ENCODE assay signal across 1 cellular context in genomic region chr4:101285985-101286384, GRCh38.
TF ChIP-seq lines count a peak whose summit lies in the region.

No MANE protein-coding gene starts in this region.

TF ChIP-seq in GM23338, 12 proteins besides CTCF, POLR2A, EP300 and RAD21 (continued from another document):
- TF ChIP-seq, protein P1, sequence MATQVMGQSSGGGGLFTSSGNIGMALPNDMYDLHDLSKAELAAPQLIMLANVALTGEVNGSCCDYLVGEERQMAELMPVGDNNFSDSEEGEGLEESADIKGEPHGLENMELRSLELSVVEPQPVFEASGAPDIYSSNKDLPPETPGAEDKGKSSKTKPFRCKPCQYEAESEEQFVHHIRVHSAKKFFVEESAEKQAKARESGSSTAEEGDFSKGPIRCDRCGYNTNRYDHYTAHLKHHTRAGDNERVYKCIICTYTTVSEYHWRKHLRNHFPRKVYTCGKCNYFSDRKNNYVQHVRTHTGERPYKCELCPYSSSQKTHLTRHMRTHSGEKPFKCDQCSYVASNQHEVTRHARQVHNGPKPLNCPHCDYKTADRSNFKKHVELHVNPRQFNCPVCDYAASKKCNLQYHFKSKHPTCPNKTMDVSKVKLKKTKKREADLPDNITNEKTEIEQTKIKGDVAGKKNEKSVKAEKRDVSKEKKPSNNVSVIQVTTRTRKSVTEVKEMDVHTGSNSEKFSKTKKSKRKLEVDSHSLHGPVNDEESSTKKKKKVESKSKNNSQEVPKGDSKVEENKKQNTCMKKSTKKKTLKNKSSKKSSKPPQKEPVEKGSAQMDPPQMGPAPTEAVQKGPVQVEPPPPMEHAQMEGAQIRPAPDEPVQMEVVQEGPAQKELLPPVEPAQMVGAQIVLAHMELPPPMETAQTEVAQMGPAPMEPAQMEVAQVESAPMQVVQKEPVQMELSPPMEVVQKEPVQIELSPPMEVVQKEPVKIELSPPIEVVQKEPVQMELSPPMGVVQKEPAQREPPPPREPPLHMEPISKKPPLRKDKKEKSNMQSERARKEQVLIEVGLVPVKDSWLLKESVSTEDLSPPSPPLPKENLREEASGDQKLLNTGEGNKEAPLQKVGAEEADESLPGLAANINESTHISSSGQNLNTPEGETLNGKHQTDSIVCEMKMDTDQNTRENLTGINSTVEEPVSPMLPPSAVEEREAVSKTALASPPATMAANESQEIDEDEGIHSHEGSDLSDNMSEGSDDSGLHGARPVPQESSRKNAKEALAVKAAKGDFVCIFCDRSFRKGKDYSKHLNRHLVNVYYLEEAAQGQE (IDR thresholded peaks at IDR 0.05; ENCODE audit: unreplicated experiment): no peak
- TF ChIP-seq ZNF331 (CRISPR knock-in tag; IDR thresholded peaks at IDR 0.05; ENCODE audit: low read depth) (no peak), EZH2phosphoT487 (IDR thresholded peaks at IDR 0.05; ENCODE audit: unreplicated experiment) (no peak), NANOG (IDR thresholded peaks at IDR 0.05; ENCODE audit: borderline replicate concordance) (no peak), EZH2 (IDR thresholded peaks at IDR 0.05; ENCODE audit: low read depth, unreplicated experiment) (no peak), STAT1 (IDR thresholded peaks at IDR 0.05; ENCODE audit: unreplicated experiment) (no peak), CREB1 (CRISPR knock-in tag; IDR thresholded peaks at IDR 0.05; ENCODE audit: low read depth) (no peak)
- TF ChIP-seq, protein P2, sequence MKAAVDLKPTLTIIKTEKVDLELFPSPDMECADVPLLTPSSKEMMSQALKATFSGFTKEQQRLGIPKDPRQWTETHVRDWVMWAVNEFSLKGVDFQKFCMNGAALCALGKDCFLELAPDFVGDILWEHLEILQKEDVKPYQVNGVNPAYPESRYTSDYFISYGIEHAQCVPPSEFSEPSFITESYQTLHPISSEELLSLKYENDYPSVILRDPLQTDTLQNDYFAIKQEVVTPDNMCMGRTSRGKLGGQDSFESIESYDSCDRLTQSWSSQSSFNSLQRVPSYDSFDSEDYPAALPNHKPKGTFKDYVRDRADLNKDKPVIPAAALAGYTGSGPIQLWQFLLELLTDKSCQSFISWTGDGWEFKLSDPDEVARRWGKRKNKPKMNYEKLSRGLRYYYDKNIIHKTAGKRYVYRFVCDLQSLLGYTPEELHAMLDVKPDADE (IDR thresholded peaks at IDR 0.05): no peak
